ENCODE assay signal across 28 cellular contexts in the genomic region with DNA sequence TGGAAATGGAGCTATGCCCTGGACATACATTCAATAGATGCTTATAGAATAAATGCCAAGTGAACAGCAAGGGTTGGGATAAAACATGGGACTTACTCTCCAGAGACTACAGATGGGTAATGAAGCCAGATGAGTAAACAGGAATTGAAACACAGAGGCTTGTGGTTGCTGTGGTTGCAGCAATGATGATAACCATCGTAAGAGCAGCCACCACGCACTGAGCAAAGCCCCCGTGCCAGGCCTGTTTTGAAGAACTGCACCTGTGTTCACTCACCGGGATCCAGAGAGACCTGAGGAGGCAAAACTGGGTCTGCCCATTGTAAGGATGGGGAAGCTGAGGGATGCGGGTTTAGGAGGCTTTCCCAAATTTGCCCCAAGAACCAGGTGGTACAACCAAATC.
DNase-seq lines count a peak whose midpoint lies in the region; ATAC-seq, FAIRE-seq and TF ChIP-seq lines count a peak whose summit lies in the region.
"Had no signal": no experiment of that assay in that cellular context is flagged by ENCODE, and none has a peak within 500 bp of the region (broad histone marks: within the 10 kb centered on the region; RNA-seq: fewer than 3 reads in every experiment).

No MANE protein-coding gene starts in this region.

- TF ChIP-seq CTCF in KMS-11 (conservative IDR thresholded peaks at IDR 0.05; ENCODE audit: low read depth, low read length): no peak
- no peak for TF ChIP-seq CTCF in smooth muscle cell (IDR thresholded peaks at IDR 0.05; ENCODE audit: borderline replicate concordance, insufficient read depth, poor library complexity, severe bottlenecking)
- TF ChIP-seq CTCF in prostate gland (IDR thresholded peaks at IDR 0.05): no peak

- CTCF ChIA-PET in activated CD4-positive, alpha-beta T cell treated with anti-CD3 and anti-CD28 coated beads, Interleukin-2, amount 10 ng/mL, durations not matched to agents 7 days and 5 days (lab: Charles Lee): interaction anchor here (0.6 kb wide), 1 partner anchor 990 kb away, joined by 3 read pairs; no protein-coding TSS in a partner anchor
- CTCF ChIA-PET in activated CD8-positive, alpha-beta T cell treated with anti-CD3 and anti-CD28 coated beads, Interleukin-2, amount 10 ng/mL, durations not matched to agents 7 days and 5 days (lab: Charles Lee): no interaction called here

- peaks cover 1% of the 10 kb centered on the region for H3K36me3 Mint-ChIP-seq in activated CD4-positive, alpha-beta T cell treated with anti-CD3 and anti-CD28 coated beads, Interleukin-2, amount 10 ng/mL, durations not matched to agents 7 days and 5 days (ENCODE audit: low read depth)
- H3K36me3 Mint-ChIP-seq in activated CD4-positive, alpha-beta T cell treated with anti-CD3 and anti-CD28 coated beads, Interleukin-2, amount 10 ng/mL, durations not matched to agents 24 days and 14 days (ENCODE audit: low read depth): no peaks in the 10 kb centered on the region
- no peaks in the 10 kb centered on the region for H3K36me3 Mint-ChIP-seq in activated CD8-positive, alpha-beta T cell treated with anti-CD3 and anti-CD28 coated beads, Interleukin-2, amount 10 ng/mL, durations not matched to agents 7 days and 5 days (ENCODE audit: low read depth)
- H3K36me3 Mint-ChIP-seq: IgD-negative memory B cell; immature natural killer cell; naive thymus-derived CD8-positive, alpha-beta T cell had no signal

- DNase-seq in activated CD4-positive, alpha-beta T cell treated with anti-CD3 and anti-CD28 coated beads, Interleukin-2, amount 10 ng/mL, durations not matched to agents 7 days and 5 days: peak; percentile 34
- DNase-seq in activated CD4-positive, alpha-beta T cell treated with anti-CD3 and anti-CD28 coated beads, Interleukin-2, amount 10 ng/mL, durations not matched to agents 24 days and 14 days: no peak
- peak; percentile 26 for DNase-seq in activated CD8-positive, alpha-beta T cell treated with anti-CD3 and anti-CD28 coated beads, Interleukin-2, amount 10 ng/mL, durations not matched to agents 7 days and 5 days
- no peak for DNase-seq in smooth muscle cell (lab: John Stamatoyannopoulos, UW; ENCODE audit: unreplicated experiment)
- no peak for DNase-seq in prostate gland (ENCODE audit: low spot score)
- no peak for DNase-seq in frontal cortex (ENCODE audit: low spot score in 2 of 2)
- DNase-seq: activated CD4-positive, CD25-positive, alpha-beta regulatory T cell treated with anti-CD3 and anti-CD28 coated beads, Interleukin-2, amount 50 U/mL, for 72 hours; activated effector memory CD4-positive, alpha-beta T cell treated with anti-CD3 and anti-CD28 coated beads, Interleukin-2, amount 50 U/mL, for 16 hours; activated naive CD8-positive, alpha-beta T cell treated with anti-CD3 and anti-CD28 coated beads, Interleukin-2, amount 50 U/mL, for 24 hours; DMS 273 treated with DMSO at 0.1 percent for 48 hours; GOT3; immature natural killer cell; left cardiac atrium; naive thymus-derived CD8-positive, alpha-beta T cell; NCI-H2029; NCI-H510A treated with DMSO at 0.1 percent for 48 hours; NK-92 treated with Interleukin-12 subunit alpha and Interleukin-12 subunit beta, amount 100 ng/mL, for 24 hours; Peyer's patch; SHP77 treated with DMSO at 0.1 percent for 48 hours; thyroid gland had no signal

- no peak for ATAC-seq in activated CD8-positive, alpha-beta T cell treated with anti-CD3 and anti-CD28 coated beads, Interleukin-2, amount 10 ng/mL, durations not matched to agents 7 days and 5 days
- ATAC-seq: activated naive CD8-positive, alpha-beta T cell treated with anti-CD3 and anti-CD28 coated beads, Interleukin-2, amount 50 U/mL, for 24 hours; left cardiac atrium; naive thymus-derived CD8-positive, alpha-beta T cell had no signal

- H3K4me1 Mint-ChIP-seq in activated CD4-positive, alpha-beta T cell treated with anti-CD3 and anti-CD28 coated beads, Interleukin-2, amount 10 ng/mL, durations not matched to agents 7 days and 5 days: peaks cover 20% of the 10 kb centered on the region
- H3K4me1 Mint-ChIP-seq in activated CD4-positive, alpha-beta T cell treated with anti-CD3 and anti-CD28 coated beads, Interleukin-2, amount 10 ng/mL, durations not matched to agents 24 days and 14 days: peaks cover 6% of the 10 kb centered on the region
- H3K4me1 Mint-ChIP-seq in activated CD8-positive, alpha-beta T cell treated with anti-CD3 and anti-CD28 coated beads, Interleukin-2, amount 10 ng/mL, durations not matched to agents 7 days and 5 days (ENCODE audit: low read depth): peaks cover 6% of the 10 kb centered on the region
- H3K4me1 Mint-ChIP-seq: activated naive CD8-positive, alpha-beta T cell treated with anti-CD3 and anti-CD28 coated beads, Interleukin-2, amount 50 U/mL, for 24 hours; IgD-negative memory B cell had no signal

- peaks cover 13% of the 10 kb centered on the region for H3K9me3 Mint-ChIP-seq in activated CD4-positive, alpha-beta T cell treated with anti-CD3 and anti-CD28 coated beads, Interleukin-2, amount 10 ng/mL, durations not matched to agents 7 days and 5 days
- peaks cover 8% of the 10 kb centered on the region for H3K9me3 Mint-ChIP-seq in activated CD4-positive, alpha-beta T cell treated with anti-CD3 and anti-CD28 coated beads, Interleukin-2, amount 10 ng/mL, durations not matched to agents 24 days and 14 days
- peaks cover 14% of the 10 kb centered on the region for H3K9me3 Mint-ChIP-seq in activated CD8-positive, alpha-beta T cell treated with anti-CD3 and anti-CD28 coated beads, Interleukin-2, amount 10 ng/mL, durations not matched to agents 7 days and 5 days (ENCODE audit: insufficient read depth)
- H3K9me3 Mint-ChIP-seq: activated naive CD8-positive, alpha-beta T cell treated with anti-CD3 and anti-CD28 coated beads, Interleukin-2, amount 50 U/mL, for 24 hours; immature natural killer cell had no signal

- peaks cover 7 to 37% (median 30%) of the 10 kb centered on the region in 10 experiments for H3K4me1 ChIP-seq in BLaER1 treated with 17β-estradiol and CSF1 and Interleukin-3, amounts not matched to agents 10 nM and 100 nM
- H3K4me1 ChIP-seq in KMS-11 (ENCODE audit: low read depth, poor library complexity, severe bottlenecking): peaks cover 69% of the 10 kb centered on the region
- no peaks in the 10 kb centered on the region for H3K4me1 ChIP-seq in smooth muscle cell (ENCODE audit: low read depth)
- H3K4me1 ChIP-seq in prostate gland (replicated peaks): no peaks in the 10 kb centered on the region
- H3K4me1 ChIP-seq: Peyer's patch, thyroid gland, vagina had no signal

- H3K4me3 ChIP-seq in BLaER1 treated with 17β-estradiol and CSF1 and Interleukin-3, amounts not matched to agents 10 nM and 100 nM: no peak overlapping the region
- H3K4me3 ChIP-seq in KMS-11 (IDR thresholded peaks at IDR 0.05; ENCODE audit: insufficient read depth, low read depth, low read length) (no peak overlapping the region), smooth muscle cell (no peak overlapping the region), prostate gland (no peak overlapping the region)
- H3K4me3 ChIP-seq: cardiac muscle cell, Peyer's patch, thyroid gland, vagina had no signal

- peaks cover 10 to 18% (median 14%) of the 10 kb centered on the region in 11 experiments for H3K9me3 ChIP-seq in BLaER1 treated with 17β-estradiol and CSF1 and Interleukin-3, amounts not matched to agents 10 nM and 100 nM (replicated peaks in 1 of 11)
- H3K9me3 ChIP-seq in smooth muscle cell (replicated peaks; ENCODE audit: low read depth): no peaks in the 10 kb centered on the region
- no peaks in the 10 kb centered on the region for H3K9me3 ChIP-seq in prostate gland
- H3K9me3 ChIP-seq: Peyer's patch, thyroid gland, vagina had no signal

- POLR2A ChIA-PET in activated CD4-positive, alpha-beta T cell treated with anti-CD3 and anti-CD28 coated beads, Interleukin-2, amount 10 ng/mL, durations not matched to agents 7 days and 5 days (lab: Charles Lee): no interaction called here
- POLR2A ChIA-PET in activated CD8-positive, alpha-beta T cell treated with anti-CD3 and anti-CD28 coated beads, Interleukin-2, amount 10 ng/mL, durations not matched to agents 7 days and 5 days (lab: Charles Lee): no interaction called here

- H3F3A ChIP-seq in smooth muscle cell (ENCODE audit: low read depth): no peaks in the 10 kb centered on the region

- no peak overlapping the region for H3K4me3 Mint-ChIP-seq in activated CD4-positive, alpha-beta T cell treated with anti-CD3 and anti-CD28 coated beads, Interleukin-2, amount 10 ng/mL, durations not matched to agents 7 days and 5 days
- no peak overlapping the region for H3K4me3 Mint-ChIP-seq in activated CD4-positive, alpha-beta T cell treated with anti-CD3 and anti-CD28 coated beads, Interleukin-2, amount 10 ng/mL, durations not matched to agents 24 days and 14 days
- H3K4me3 Mint-ChIP-seq in activated CD8-positive, alpha-beta T cell treated with anti-CD3 and anti-CD28 coated beads, Interleukin-2, amount 10 ng/mL, durations not matched to agents 7 days and 5 days: no peak overlapping the region
- H3K4me3 Mint-ChIP-seq: activated naive CD8-positive, alpha-beta T cell treated with anti-CD3 and anti-CD28 coated beads, Interleukin-2, amount 50 U/mL, for 24 hours; IgD-negative memory B cell; immature natural killer cell; naive thymus-derived CD8-positive, alpha-beta T cell had no signal

- H3K27ac Mint-ChIP-seq in activated CD4-positive, alpha-beta T cell treated with anti-CD3 and anti-CD28 coated beads, Interleukin-2, amount 10 ng/mL, durations not matched to agents 7 days and 5 days: no peak overlapping the region
- H3K27ac Mint-ChIP-seq in activated CD4-positive, alpha-beta T cell treated with anti-CD3 and anti-CD28 coated beads, Interleukin-2, amount 10 ng/mL, durations not matched to agents 24 days and 14 days: no peak overlapping the region
- H3K27ac Mint-ChIP-seq in activated CD8-positive, alpha-beta T cell treated with anti-CD3 and anti-CD28 coated beads, Interleukin-2, amount 10 ng/mL, durations not matched to agents 7 days and 5 days: no peak overlapping the region
- H3K27ac Mint-ChIP-seq: activated naive CD8-positive, alpha-beta T cell treated with anti-CD3 and anti-CD28 coated beads, Interleukin-2, amount 50 U/mL, for 24 hours; IgD-negative memory B cell; immature natural killer cell had no signal

- no peaks in the 10 kb centered on the region for H4K20me1 ChIP-seq in BLaER1 treated with 17β-estradiol and CSF1 and Interleukin-3, amounts not matched to agents 10 nM and 100 nM
- no peaks in the 10 kb centered on the region for H4K20me1 ChIP-seq in KMS-11 (ENCODE audit: insufficient read depth)
- H4K20me1 ChIP-seq in smooth muscle cell (ENCODE audit: low read depth): no peaks in the 10 kb centered on the region

- H3K27me3 Mint-ChIP-seq in activated CD4-positive, alpha-beta T cell treated with anti-CD3 and anti-CD28 coated beads, Interleukin-2, amount 10 ng/mL, durations not matched to agents 7 days and 5 days: peaks cover 14% of the 10 kb centered on the region
- peaks cover 8% of the 10 kb centered on the region for H3K27me3 Mint-ChIP-seq in activated CD4-positive, alpha-beta T cell treated with anti-CD3 and anti-CD28 coated beads, Interleukin-2, amount 10 ng/mL, durations not matched to agents 24 days and 14 days
- H3K27me3 Mint-ChIP-seq in activated CD8-positive, alpha-beta T cell treated with anti-CD3 and anti-CD28 coated beads, Interleukin-2, amount 10 ng/mL, durations not matched to agents 7 days and 5 days (ENCODE audit: low read depth): no peaks in the 10 kb centered on the region
- H3K27me3 Mint-ChIP-seq: IgD-negative memory B cell had no signal

- H3K4me2 ChIP-seq in BLaER1 treated with 17β-estradiol and CSF1 and Interleukin-3, amounts not matched to agents 10 nM and 100 nM: peak overlapping the region; percentile 3 to 67 (median 58); a peak in 20 of 22 replicates
- peak overlapping the region; percentile 23 for H3K4me2 ChIP-seq in KMS-11
- H3K4me2 ChIP-seq in smooth muscle cell: no peak overlapping the region

- H3K36me3 ChIP-seq in BLaER1 treated with 17β-estradiol and CSF1 and Interleukin-3, amounts not matched to agents 10 nM and 100 nM: no peaks in the 10 kb centered on the region
- no peaks in the 10 kb centered on the region for H3K36me3 ChIP-seq in KMS-11 (ENCODE audit: insufficient read depth)
- no peaks in the 10 kb centered on the region for H3K36me3 ChIP-seq in smooth muscle cell (ENCODE audit: low read depth)
- no peaks in the 10 kb centered on the region for H3K36me3 ChIP-seq in prostate gland
- H3K36me3 ChIP-seq: cardiac muscle cell, Peyer's patch, thyroid gland, vagina had no signal

- H3K27ac ChIP-seq in BLaER1 treated with 17β-estradiol and CSF1 and Interleukin-3, amounts not matched to agents 10 nM and 100 nM: 0 out of 22 replicates have a peak overlapping the region, but pooled peaks of 1 of the 11 experiments have one; percentile 24
- H3K27ac ChIP-seq in KMS-11: peak overlapping the region; percentile 24
- no peak overlapping the region for H3K27ac ChIP-seq in smooth muscle cell (ENCODE audit: low read depth)
- no peak overlapping the region for H3K27ac ChIP-seq in prostate gland
- H3K27ac ChIP-seq: cardiac muscle cell, Peyer's patch, thyroid gland, vagina had no signal

- TF ChIP-seq POLR2A in prostate gland (IDR thresholded peaks at IDR 0.05): no peak

- H3K79me2 ChIP-seq in KMS-11 (ENCODE audit: insufficient read depth, low read depth): no peaks in the 10 kb centered on the region
- H3K79me2 ChIP-seq in smooth muscle cell (ENCODE audit: low read depth): no peaks in the 10 kb centered on the region

- H2AFZ ChIP-seq in KMS-11 (ENCODE audit: low read depth) (no peak overlapping the region), smooth muscle cell (ENCODE audit: low read depth) (no peak overlapping the region)

- H3K27me3 ChIP-seq in BLaER1 treated with 17β-estradiol and CSF1 and Interleukin-3, amounts not matched to agents 10 nM and 100 nM: peaks cover 0 to 7% (median 0%) of the 10 kb centered on the region in 11 experiments; a peak in 2 of 22 replicates
- no peaks in the 10 kb centered on the region for H3K27me3 ChIP-seq in KMS-11 (ENCODE audit: insufficient read depth, low read depth)
- H3K27me3 ChIP-seq in smooth muscle cell (ENCODE audit: low read depth): no peaks in the 10 kb centered on the region
- peaks cover 2% of the 10 kb centered on the region for H3K27me3 ChIP-seq in prostate gland (replicated peaks; ENCODE audit: insufficient read depth)
- H3K27me3 ChIP-seq: cardiac muscle cell, Peyer's patch, thyroid gland, vagina had no signal

- no peak overlapping the region for H3K9ac ChIP-seq in BLaER1 treated with 17β-estradiol and CSF1 and Interleukin-3, amounts not matched to agents 10 nM and 100 nM
- H3K9ac ChIP-seq in KMS-11 (no peak overlapping the region), smooth muscle cell (ENCODE audit: low read depth) (no peak overlapping the region)

- 70% methylated on average over 5 of the region's 5 CpGs for WGBS in smooth muscle cell (ENCODE audit: low lambda C conversion rate)
- WGBS in prostate gland: 68% methylated on average over 5 of the region's 5 CpGs

- no peak for FAIRE-seq in frontal cortex (lab: Jason Lieb, UNC)
- FAIRE-seq: astrocyte, colon, GM19239 had no signal

- intact Hi-C loops in activated CD4-positive, alpha-beta T cell treated with anti-CD3 and anti-CD28 coated beads, Interleukin-2, amount 10 ng/mL, durations not matched to agents 24 days and 14 days (cut with micrococcal nuclease): no loop called here
- intact Hi-C loops in prostate gland (cut with DNase I): no loop called here

Comparison
In these comparisons a context has a peak if more than half of its experiments do, and no peak if none do; other contexts are left out.
1. DNase-seq: peak in activated CD4-positive, alpha-beta T cell treated with anti-CD3 and anti-CD28 coated beads, Interleukin-2, amount 10 ng/mL, durations not matched to agents 7 days and 5 days (single experiment) and activated CD8-positive, alpha-beta T cell treated with anti-CD3 and anti-CD28 coated beads, Interleukin-2, amount 10 ng/mL, durations not matched to agents 7 days and 5 days (single experiment); none in activated CD4-positive, alpha-beta T cell treated with anti-CD3 and anti-CD28 coated beads, Interleukin-2, amount 10 ng/mL, durations not matched to agents 24 days and 14 days (single experiment), smooth muscle cell (single experiment), prostate gland (single experiment) and frontal cortex (0 of 2).